In the genomic region with DNA sequence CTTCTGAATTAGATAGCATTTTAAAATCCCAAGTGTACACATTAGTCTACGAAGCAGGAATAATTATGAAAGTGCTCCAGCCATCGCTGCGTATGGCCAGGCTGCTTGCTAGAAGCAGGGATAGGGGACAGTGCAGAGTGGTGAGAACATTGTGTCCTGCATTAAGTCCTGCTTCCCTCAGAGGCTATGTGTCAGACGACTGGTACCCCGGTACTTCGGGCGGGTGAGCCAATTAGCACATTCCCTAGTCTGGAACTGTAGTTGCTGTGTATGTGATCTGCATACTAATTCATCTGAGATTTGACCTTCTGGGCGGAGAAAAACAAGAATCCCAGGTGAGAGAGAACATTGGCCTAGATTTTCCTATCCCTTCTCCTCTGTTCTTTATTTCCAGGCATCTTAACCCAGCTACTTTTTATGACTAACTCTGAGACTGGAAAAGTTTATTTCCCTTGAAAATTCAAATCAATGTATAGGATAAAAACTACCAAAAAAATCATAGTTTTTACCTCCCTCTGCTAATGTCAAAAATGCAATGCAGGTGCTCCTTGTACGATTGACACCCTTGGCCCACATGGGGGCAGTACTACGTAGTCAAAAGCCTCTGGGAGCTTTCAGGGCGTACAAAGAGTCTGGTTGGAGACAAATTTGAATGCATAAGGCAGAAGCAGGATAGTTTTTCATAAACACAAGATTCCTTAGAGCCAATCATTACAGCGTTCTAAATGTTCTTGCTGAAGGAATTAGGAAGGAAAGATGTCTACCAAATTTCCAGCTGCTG, we compare ENCODE assay signal across 8 cellular contexts.
DNase-seq lines count a peak whose midpoint lies in the region; ATAC-seq, FAIRE-seq and TF ChIP-seq lines count a peak whose summit lies in the region.

No MANE protein-coding gene starts in this region.

- no peak for ATAC-seq in Right ventricle myocardium superior (ENCODE audit: poor library complexity)

- H3K4me1 Mint-ChIP-seq in type B pancreatic cell (ENCODE audit: unreplicated experiment), result peaks cover 33% of the 10 kb centered on the region

- DNase-seq in COLO668 (lab: John Stamatoyannopoulos, UW; ENCODE audit: unreplicated experiment) (peak; percentile 11), LoVo (ENCODE audit: low spot score) (peak; percentile 13), SK-N-DZ (ENCODE audit: low spot score) (peak; percentile 21), hypothalamus (lab: John Stamatoyannopoulos, UW) (peak in 40 of 51 donors; percentile 1 to 71 (median 30)), type B pancreatic cell (ENCODE audit: extremely low spot score, unreplicated experiment) (no peak), GM19239 (ENCODE audit: insufficient read length, low spot score) (no peak), Right ventricle myocardium superior (no peak)
- DNase-seq in effector CD8-positive, alpha-beta T cell (lab: John Stamatoyannopoulos, UW), result no peak

- TF ChIP-seq CTCF in type B pancreatic cell (conservative IDR thresholded peaks at IDR 0.05), result peak; percentile 84

- FAIRE-seq in GM19239 (lab: Jason Lieb, UNC), result no peak

- no peaks in the 10 kb centered on the region for H3K9me3 Mint-ChIP-seq in type B pancreatic cell

- H3K36me3 Mint-ChIP-seq in type B pancreatic cell, result no peaks in the 10 kb centered on the region

- intact Hi-C loops in Right ventricle myocardium superior (cut with DNase I), result no loop called here

- peaks cover 13% of the 10 kb centered on the region for H3K27me3 Mint-ChIP-seq in type B pancreatic cell

- no peak overlapping the region for H3K27ac Mint-ChIP-seq in type B pancreatic cell

- no peak overlapping the region for H3K4me3 Mint-ChIP-seq in type B pancreatic cell

Comparison
In these comparisons a context has a peak if more than half of its experiments do, and no peak if none do; other contexts are left out.
1. DNase-seq: peak in COLO668 (single experiment), LoVo (single experiment), SK-N-DZ (single experiment) and hypothalamus (40 of 51); none in type B pancreatic cell (single experiment), GM19239 (single experiment), Right ventricle myocardium superior (single experiment) and effector CD8-positive, alpha-beta T cell (single experiment).